ENCODE assay signal across 8 cellular contexts in the genomic region with DNA sequence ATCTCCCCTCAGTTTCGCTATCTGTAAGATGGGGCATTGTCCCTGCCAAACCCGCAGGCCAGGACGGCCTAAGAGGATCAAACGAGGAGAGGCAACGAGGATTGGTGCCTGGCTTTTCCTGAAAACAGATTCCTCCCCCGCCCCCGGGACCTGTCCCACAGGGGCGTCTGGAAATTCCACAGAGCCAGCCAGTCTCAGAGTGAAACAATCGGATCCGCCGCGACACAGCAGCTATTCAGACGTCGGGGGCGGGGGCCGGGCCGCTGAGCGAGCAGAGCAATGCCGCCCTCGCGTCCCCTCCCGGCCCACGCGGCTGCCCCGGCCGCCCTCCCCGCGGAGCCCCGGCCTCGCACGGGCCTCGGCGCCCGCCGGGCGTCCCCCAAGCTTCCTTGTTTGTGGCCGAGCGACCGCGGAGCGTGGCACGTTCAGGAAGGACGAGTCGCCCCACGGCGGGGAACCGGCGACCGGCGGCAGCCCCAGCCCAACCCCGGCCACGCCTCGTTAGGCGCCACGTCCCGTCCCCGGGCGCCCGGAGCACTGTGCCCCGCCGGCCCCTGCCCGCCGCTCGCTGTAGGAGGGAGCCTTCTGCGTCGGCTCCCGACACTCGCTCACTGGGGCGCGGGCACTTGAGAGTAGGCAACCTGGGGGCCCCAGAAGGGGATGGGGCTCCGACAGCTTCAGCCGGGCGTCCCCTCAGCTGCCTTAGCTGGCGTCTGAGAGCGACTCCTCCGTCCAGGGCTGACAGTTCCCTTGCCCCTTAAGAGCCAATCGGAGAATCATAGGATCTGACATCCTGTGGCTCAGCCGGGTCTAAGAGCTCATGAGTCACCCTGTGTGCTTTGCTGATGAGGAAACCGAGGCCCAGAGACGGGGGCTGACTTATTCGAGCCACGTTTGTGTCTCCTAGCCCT. TPM values are rescaled to one million over a fixed set of nuclear protein-coding genes. Genes with fewer than 3 reads are reported as not detected.
DNase-seq lines count a peak whose midpoint lies in the region; ATAC-seq and TF ChIP-seq lines count a peak whose summit lies in the region.

No MANE protein-coding gene starts in this region.

- TF ChIP-seq CTCF in AG09309 (IDR thresholded peaks at IDR 0.05; ENCODE audit: control insufficient read depth, insufficient read depth, low read depth, low read length, missing control alignments) (no peak), HEK293 (tag by site-specific recombination; IDR thresholded peaks at IDR 0.05) (no peak), glutamatergic neuron (IDR thresholded peaks at IDR 0.05; ENCODE audit: partially characterized antibody, unreplicated experiment) (no peak), osteocyte (IDR thresholded peaks at IDR 0.05) (no peak), thyroid gland (IDR thresholded peaks at IDR 0.05) (no peak)

- H3K36me3 ChIP-seq in HEK293 (ENCODE audit: control insufficient read depth in 2 of 2, insufficient read depth in 1 of 2, low read length in 2 of 2) (no peaks in the 10 kb centered on the region), thyroid gland (no peaks in the 10 kb centered on the region)

- H3K9me3 Mint-ChIP-seq in activated naive CD4-positive, alpha-beta T cell treated with anti-CD3 and anti-CD28 coated beads, Interleukin-2, amount 50 U/mL, for 24 hours, result no peaks in the 10 kb centered on the region
- peaks cover 3% of the 10 kb centered on the region for H3K9me3 Mint-ChIP-seq in glutamatergic neuron (ENCODE audit: unreplicated experiment)
- H3K9me3 Mint-ChIP-seq in osteocyte (ENCODE audit: unreplicated experiment), result no peaks in the 10 kb centered on the region

- ATAC-seq in SK-N-SH treated with all-trans-retinoic acid at 6 μM for 48 hours, result peak; percentile 89
- no peak for ATAC-seq in HG02870 (IDR thresholded peaks at IDR 0.05; ENCODE audit: unreplicated experiment)

- no peaks in the 10 kb centered on the region for H3K27me3 ChIP-seq in thyroid gland

- H3K9me3 ChIP-seq in HEK293 (ENCODE audit: control insufficient read depth, insufficient read depth, low read depth, low read length) (no peaks in the 10 kb centered on the region), thyroid gland (no peaks in the 10 kb centered on the region)

- H3K4me3 Mint-ChIP-seq in activated naive CD4-positive, alpha-beta T cell treated with anti-CD3 and anti-CD28 coated beads, Interleukin-2, amount 50 U/mL, for 24 hours, result peak overlapping the region; percentile 86
- peak overlapping the region; percentile 80 for H3K4me3 Mint-ChIP-seq in glutamatergic neuron (ENCODE audit: unreplicated experiment)
- peak overlapping the region; percentile 77 for H3K4me3 Mint-ChIP-seq in osteocyte (ENCODE audit: unreplicated experiment)

- H3K27me3 Mint-ChIP-seq in activated naive CD4-positive, alpha-beta T cell treated with anti-CD3 and anti-CD28 coated beads, Interleukin-2, amount 50 U/mL, for 24 hours, result peaks cover 2% of the 10 kb centered on the region
- H3K27me3 Mint-ChIP-seq in glutamatergic neuron (ENCODE audit: unreplicated experiment), result peaks cover 10% of the 10 kb centered on the region
- peaks cover 2% of the 10 kb centered on the region for H3K27me3 Mint-ChIP-seq in osteocyte (ENCODE audit: unreplicated experiment)

- CTCF ChIA-PET in HEK293 (lab: Yijun Ruan, JAX), result interaction anchor here (0.6 to 1.7 kb wide), 7 partner anchors 12 to 245 kb away, joined by 3 to 7 read pairs (median 4); no protein-coding TSS in a partner anchor

- peaks cover 17% of the 10 kb centered on the region for H3K4me1 Mint-ChIP-seq in activated naive CD4-positive, alpha-beta T cell treated with anti-CD3 and anti-CD28 coated beads, Interleukin-2, amount 50 U/mL, for 24 hours
- H3K4me1 Mint-ChIP-seq in glutamatergic neuron (ENCODE audit: low read depth, unreplicated experiment) (no peaks in the 10 kb centered on the region), osteocyte (ENCODE audit: unreplicated experiment) (peaks cover 8% of the 10 kb centered on the region)

- H3K4me3 ChIP-seq in AG09309 (ENCODE audit: control insufficient read depth, low read depth, low read length) (peak overlapping the region; percentile 52), HEK293 (ENCODE audit: low read depth, low read length) (peak overlapping the region; percentile 44), thyroid gland (replicated peaks in 1 of 3) (peak overlapping the region; percentile 2 to 59 (median 50))

- H3K27ac ChIP-seq in HEK293 (ENCODE audit: extremely low read depth, low read depth, low read length), result peak overlapping the region; percentile 63; the same call in 1 of the 2 replicates
- H3K27ac ChIP-seq in thyroid gland, result peak overlapping the region; percentile 79 to 86 (median 86)

- 6 to 8% methylated on average over 10 to 18 of the region's 82 CpGs for WGBS in thyroid gland, 2 donors

- intact Hi-C loops in thyroid gland (cut with DNase I), result no loop called here

- DNase-seq in AG09309 (ENCODE audit: low read depth) (peak; percentile 61), glutamatergic neuron (peak; percentile 55), osteocyte (ENCODE audit: extremely low spot score, unreplicated experiment) (peak; percentile 86), thyroid gland (peak; percentile 65 to 66)

- TF ChIP-seq POLR2A in thyroid gland (IDR thresholded peaks at IDR 0.05), result peak in 1 of 2 donors; percentile 30

- H3K4me1 ChIP-seq in HEK293 (ENCODE audit: control insufficient read depth, insufficient read depth, low read length), result peaks cover 4% of the 10 kb centered on the region; the same call in 1 of the 2 replicates
- H3K4me1 ChIP-seq in thyroid gland, result peaks cover 4 to 13% of the 10 kb centered on the region in 2 donors

- H3K36me3 Mint-ChIP-seq in activated naive CD4-positive, alpha-beta T cell treated with anti-CD3 and anti-CD28 coated beads, Interleukin-2, amount 50 U/mL, for 24 hours, result no peaks in the 10 kb centered on the region
- H3K36me3 Mint-ChIP-seq in glutamatergic neuron (ENCODE audit: unreplicated experiment) (no peaks in the 10 kb centered on the region), osteocyte (ENCODE audit: unreplicated experiment) (no peaks in the 10 kb centered on the region)

- POLR2A ChIA-PET in HEK293 (lab: Yijun Ruan, JAX), result interaction anchor here (1.0 to 1.7 kb wide), 4 partner anchors 30 to 159 kb away, joined by 3 to 5 read pairs (median 4); partner anchors contain the start of gene PHOSPHO1

- peak overlapping the region; percentile 76 for H3K27ac Mint-ChIP-seq in activated naive CD4-positive, alpha-beta T cell treated with anti-CD3 and anti-CD28 coated beads, Interleukin-2, amount 50 U/mL, for 24 hours
- H3K27ac Mint-ChIP-seq in glutamatergic neuron (ENCODE audit: unreplicated experiment) (no peak overlapping the region), osteocyte (ENCODE audit: unreplicated experiment) (peak overlapping the region; percentile 69)

TF ChIP-seq in SK-N-SH treated with all-trans-retinoic acid at 6 μM for 48 hours, 23 proteins besides CTCF, POLR2A, EP300 and RAD21 (continues in another document):
- TF ChIP-seq GLIS3 (CRISPR knock-in tag; IDR thresholded peaks at IDR 0.05), result no peak
- TF ChIP-seq ZNF70 (CRISPR knock-in tag; IDR thresholded peaks at IDR 0.05), result no peak
- TF ChIP-seq ZFP30 (CRISPR knock-in tag; IDR thresholded peaks at IDR 0.05), result no peak
- TF ChIP-seq RARB (CRISPR knock-in tag; IDR thresholded peaks at IDR 0.05), result no peak
- TF ChIP-seq POU6F1 (CRISPR knock-in tag; IDR thresholded peaks at IDR 0.05; ENCODE audit: borderline replicate concordance, low read depth), result no peak
- TF ChIP-seq, protein P1, sequence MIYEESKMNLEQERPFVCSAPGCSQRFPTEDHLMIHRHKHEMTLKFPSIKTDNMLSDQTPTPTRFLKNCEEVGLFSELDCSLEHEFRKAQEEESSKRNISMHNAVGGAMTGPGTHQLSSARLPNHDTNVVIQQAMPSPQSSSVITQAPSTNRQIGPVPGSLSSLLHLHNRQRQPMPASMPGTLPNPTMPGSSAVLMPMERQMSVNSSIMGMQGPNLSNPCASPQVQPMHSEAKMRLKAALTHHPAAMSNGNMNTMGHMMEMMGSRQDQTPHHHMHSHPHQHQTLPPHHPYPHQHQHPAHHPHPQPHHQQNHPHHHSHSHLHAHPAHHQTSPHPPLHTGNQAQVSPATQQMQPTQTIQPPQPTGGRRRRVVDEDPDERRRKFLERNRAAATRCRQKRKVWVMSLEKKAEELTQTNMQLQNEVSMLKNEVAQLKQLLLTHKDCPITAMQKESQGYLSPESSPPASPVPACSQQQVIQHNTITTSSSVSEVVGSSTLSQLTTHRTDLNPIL (CRISPR knock-in tag; IDR thresholded peaks at IDR 0.05; ENCODE audit: low read depth), result no peak
- no peak for TF ChIP-seq PPARA (CRISPR knock-in tag; IDR thresholded peaks at IDR 0.05; ENCODE audit: borderline replicate concordance)
- TF ChIP-seq ZFP3 (CRISPR knock-in tag; IDR thresholded peaks at IDR 0.05), result no peak
- no peak for TF ChIP-seq ISL1 (CRISPR knock-in tag; IDR thresholded peaks at IDR 0.05)
- no peak for TF ChIP-seq OSR1 (CRISPR knock-in tag; IDR thresholded peaks at IDR 0.05)
- TF ChIP-seq CSDC2 (CRISPR knock-in tag; IDR thresholded peaks at IDR 0.05), result no peak
- TF ChIP-seq ZNF8 (CRISPR knock-in tag; IDR thresholded peaks at IDR 0.05), result no peak
- no peak for TF ChIP-seq TCF4 (CRISPR knock-in tag; IDR thresholded peaks at IDR 0.05; ENCODE audit: borderline replicate concordance)

RNA-seq across cellular contexts. Expression of gene PHOSPHO1, which starts 29.7 kb away (rescaled TPM):
- total RNA-seq in glutamatergic neuron (ENCODE audit: unreplicated experiment) (0.22 TPM), osteocyte (not detected in 2 replicates), thyroid gland (1 to 10 TPM in 1 of 4 donors, not detected in 3; 1.7 TPM)

RNA-seq across cellular contexts. Expression of gene ABI3, which starts 49.8 kb away (rescaled TPM):
- total RNA-seq in glutamatergic neuron (ENCODE audit: unreplicated experiment) (not detected), osteocyte (0.19 TPM in 1 of 2 replicates, not detected in the other), thyroid gland (10 to 100 TPM in 1 of 4 donors, 1 to 10 TPM in 3; 4.2 to 10.3 (median 6.2) TPM)

RNA-seq across cellular contexts. Expression of gene GNGT2, which starts 49.9 kb away (rescaled TPM):
- total RNA-seq in glutamatergic neuron (ENCODE audit: unreplicated experiment), result not detected
- total RNA-seq in osteocyte, result not detected in 2 replicates
- 1 to 10 TPM; 1.5 to 4.2 (median 2.7) TPM for total RNA-seq in thyroid gland
